ENCODE assay signal across 8 cellular contexts in genomic region chr20:2752631-2753455, GRCh38. TPM values are rescaled to one million over a fixed set of nuclear protein-coding genes. Genes with fewer than 3 reads are reported as not detected.
A peak's percentile ranks its signal among the peaks of the same experiment; 100 is the strongest.
DNase-seq lines count a peak whose midpoint lies in the region; ATAC-seq and TF ChIP-seq lines count a peak whose summit lies in the region.

No MANE protein-coding gene starts in this region.

- H3K36me3 ChIP-seq in OCI-LY3 (replicated peaks; ENCODE audit: low read depth, low read length) (no peaks in the 10 kb centered on the region), adipocyte (ENCODE audit: control insufficient read depth, insufficient read depth, low read length, severe bottlenecking) (no peaks in the 10 kb centered on the region), spleen (no peaks in the 10 kb centered on the region)

- H3K27ac ChIP-seq in OCI-LY3 (ENCODE audit: low read length) (no peak overlapping the region), spleen (no peak overlapping the region)

- no peak for ATAC-seq in HG03457 (IDR thresholded peaks at IDR 0.05; ENCODE audit: unreplicated experiment)

- TF ChIP-seq CTCF in GM12875 (IDR thresholded peaks at IDR 0.05; ENCODE audit: borderline replicate concordance, insufficient read depth, low read depth, low read length) (peak; percentile 81), OCI-LY3 (IDR thresholded peaks at IDR 0.05; ENCODE audit: low read depth, low read length) (peak; percentile 90), spleen (IDR thresholded peaks at IDR 0.05 in 8 of 11, conservative IDR thresholded peaks at IDR 0.05 in 3 of 11) (peak in 9 of 11 experiments; percentile 41 to 73 (median 68))

- no peaks in the 10 kb centered on the region for H3K79me2 ChIP-seq in OCI-LY3 (ENCODE audit: low read length)

- no peak overlapping the region for H2AFZ ChIP-seq in OCI-LY3 (ENCODE audit: low read depth, low read length)

- WGBS in spleen, 5 donors: 6 to 19% (median 10%) methylated on average over 17 to 41 of the region's 41 CpGs

- intact Hi-C loops in spleen (cut with DNase I; ENCODE audit: low total_unique reads): no loop called here

- H3K27me3 ChIP-seq in OCI-LY3 (ENCODE audit: low read depth, low read length) (peaks cover 48% of the 10 kb centered on the region), adipocyte (replicated peaks; ENCODE audit: control insufficient read depth, insufficient read depth, low read length) (peaks cover 60% of the 10 kb centered on the region), spleen (replicated peaks in 1 of 7) (peaks cover 0 to 97% (median 35%) of the 10 kb centered on the region in 7 donors)

- no peak overlapping the region for H3K9ac ChIP-seq in OCI-LY3 (ENCODE audit: low read length)
- no peak overlapping the region for H3K9ac ChIP-seq in adipocyte (ENCODE audit: low read length)

- H3K4me2 ChIP-seq in OCI-LY3 (ENCODE audit: low read length): peak overlapping the region; percentile 57

- H3K4me1 ChIP-seq in OCI-LY3 (ENCODE audit: low read length): peaks cover 29% of the 10 kb centered on the region
- peaks cover 22% of the 10 kb centered on the region for H3K4me1 ChIP-seq in adipocyte (ENCODE audit: control insufficient read depth, insufficient read depth, low read length)
- peaks cover 13 to 52% (median 35%) of the 10 kb centered on the region in 6 donors for H3K4me1 ChIP-seq in spleen

- no peak for TF ChIP-seq POLR2A in spleen (IDR thresholded peaks at IDR 0.05)

- no peaks in the 10 kb centered on the region for H4K20me1 ChIP-seq in OCI-LY3 (ENCODE audit: insufficient read depth, low read length)

- H3K4me3 ChIP-seq in GM12875 (ENCODE audit: low read depth, low read length) (no peak overlapping the region), OCI-LY3 (ENCODE audit: low read length) (peak overlapping the region; percentile 57), adipocyte (ENCODE audit: low read length) (peak overlapping the region; percentile 72), iPS-11a (ENCODE audit: low read depth, low read length) (peak overlapping the region; percentile 41), spleen (peak overlapping the region; percentile 24 to 78 (median 44))

- no peaks in the 10 kb centered on the region for H3K9me3 ChIP-seq in OCI-LY3 (ENCODE audit: insufficient read depth, low read length)
- no peaks in the 10 kb centered on the region for H3K9me3 ChIP-seq in adipocyte (ENCODE audit: control insufficient read depth, low read length)
- H3K9me3 ChIP-seq in spleen: no peaks in the 10 kb centered on the region

- DNase-seq in AG08395 (ENCODE audit: low spot score) (peak; percentile 49), adipocyte (ENCODE audit: low read depth) (peak; percentile 82), spleen (peak; percentile 83), NCI-H187 (lab: John Stamatoyannopoulos, UW) (no peak)

RNA-seq across cellular contexts. Expression of gene CPXM1, which starts 47.6 kb away (rescaled TPM):
- 1 to 10 TPM in 2 of 7 donors, under 1 TPM in 5; 0.23 to 1.9 (median 0.44) TPM for total RNA-seq in spleen
- polyA plus RNA-seq in spleen: 1 to 10 TPM in 1 of 3 donors, under 1 TPM in 2; 0.41 to 2.9 (median 0.64) TPM

Comparison
In these comparisons a context has a peak if more than half of its experiments do, and no peak if none do; other contexts are left out.
1. DNase-seq: peak in AG08395 (single experiment), adipocyte (single experiment) and spleen (single experiment); none in NCI-H187 (0 of 2).
2. Peak in every context shown above with its lines, with median percentiles within 50 percentile points of each other: CTCF ChIP-seq.